23 cellular contexts compared by ENCODE assay signal in the genomic region with DNA sequence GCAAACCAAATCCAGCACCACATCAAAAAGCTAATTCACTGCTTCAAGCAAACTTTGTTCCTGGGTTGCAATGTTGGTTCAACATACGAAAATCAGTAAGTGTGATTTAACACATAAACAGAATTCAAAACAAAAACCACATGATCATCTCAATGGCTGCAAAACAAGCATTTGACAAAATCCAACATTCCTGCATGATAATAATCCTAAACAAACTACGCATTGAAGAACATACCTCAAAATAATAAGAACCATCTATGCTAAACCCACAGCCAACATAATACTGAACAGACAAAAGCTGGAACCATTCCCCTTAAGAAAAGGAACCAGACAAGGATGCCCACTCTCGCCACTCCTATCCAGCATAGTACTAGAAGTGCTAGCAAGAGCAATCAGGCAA. TPM values are rescaled to one million over a fixed set of nuclear protein-coding genes. Genes with fewer than 3 reads are reported as not detected.
DNase-seq lines count a peak whose midpoint lies in the region; FAIRE-seq and TF ChIP-seq lines count a peak whose summit lies in the region.
"Had no signal": no experiment of that assay in that cellular context is flagged by ENCODE, and none has a peak within 500 bp of the region (broad histone marks: within the 10 kb centered on the region; RNA-seq: fewer than 3 reads in every experiment).

No MANE protein-coding gene starts in this region.

- H3K9me3 Mint-ChIP-seq in CD8-positive, alpha-beta memory T cell: peaks cover 0 to 3% (median 0%) of the 10 kb centered on the region in 5 donors
- H3K9me3 Mint-ChIP-seq in H9 (no peaks in the 10 kb centered on the region), astrocyte (ENCODE audit: unreplicated experiment) (no peaks in the 10 kb centered on the region)
- peaks cover 12% of the 10 kb centered on the region for H3K9me3 Mint-ChIP-seq in T-helper 2 cell treated with Interferon-gamma antibody and Interleukin-4, amounts not matched to agents 5 μg/mL and 100 μg/mL, for 36 hours

- no peak for DNase-seq in CD8-positive, alpha-beta memory T cell
- no peak for DNase-seq in H9
- DNase-seq in astrocyte (ENCODE audit: low read depth): no peak
- DNase-seq in T-helper 2 cell treated with Interferon-gamma antibody and Interleukin-4, amounts not matched to agents 5 μg/mL and 100 μg/mL, for 36 hours (ENCODE audit: low spot score): no peak
- no peak for DNase-seq in NCI-H2081 (lab: John Stamatoyannopoulos, UW)
- DNase-seq in kidney glomerular epithelial cell (lab: John Stamatoyannopoulos, UW): no peak
- DNase-seq: DMS53, GDM1, GM23248, MG63, NCI-H1417, NCI-H187 treated with DMSO at 0.1 percent for 48 hours, NCI-H510A treated with DMSO at 0.1 percent for 48 hours, NCI-H748 treated with DMSO at 0.1 percent for 48 hours, PC-9, RPMI8226, SHP77, SW 1271 had no signal

- no peak overlapping the region for H2BK5ac ChIP-seq in H9 (ENCODE audit: insufficient read length, low read length)

- no peak overlapping the region for H2BK20ac ChIP-seq in H9 (ENCODE audit: low read depth, low read length, poor library complexity, severe bottlenecking)

- CTCF ChIA-PET in CD8-positive, alpha-beta memory T cell (lab: Charles Lee): no interaction called here

- H3K79me2 ChIP-seq in H9 (ENCODE audit: insufficient read depth, low read length): no peaks in the 10 kb centered on the region; the same call in 1 of the 2 replicates
- peaks cover 33% of the 10 kb centered on the region for H3K79me2 ChIP-seq in astrocyte (ENCODE audit: insufficient read depth, low read length)

- TF ChIP-seq CTCF in H9 (conservative IDR thresholded peaks at IDR 0.05) (no peak), astrocyte (IDR thresholded peaks at IDR 0.05; ENCODE audit: insufficient read depth, low read depth, low read length) (no peak)

- H3K4me1 ChIP-seq in CD8-positive, alpha-beta memory T cell (ENCODE audit: insufficient read depth, low read length): peaks cover 12% of the 10 kb centered on the region
- no peaks in the 10 kb centered on the region; the same call in 1 of the 2 replicates for H3K4me1 ChIP-seq in H9 (ENCODE audit: insufficient read depth, low read length)
- H3K4me1 ChIP-seq in astrocyte (ENCODE audit: insufficient read depth, low read length): peaks cover 3% of the 10 kb centered on the region
- peaks cover 22% of the 10 kb centered on the region; the same call in 1 of the 2 replicates for H3K4me1 ChIP-seq in iPS-20b (ENCODE audit: insufficient read depth, low read length)

- no CpG with 5 or more reads among the region's 3 CpGs for WGBS in H9 (ENCODE audit: extremely low coverage, insufficient read length, low lambda C conversion rate)

- H3K4me1 Mint-ChIP-seq in CD8-positive, alpha-beta memory T cell: peaks cover 58 to 79% (median 73%) of the 10 kb centered on the region in 3 donors
- H3K4me1 Mint-ChIP-seq in H9 (peaks cover 35 to 38% of the 10 kb centered on the region in 2 experiments), astrocyte (ENCODE audit: low read depth, unreplicated experiment) (peaks cover 13% of the 10 kb centered on the region)
- peaks cover 33% of the 10 kb centered on the region for H3K4me1 Mint-ChIP-seq in T-helper 2 cell treated with Interferon-gamma antibody and Interleukin-4, amounts not matched to agents 5 μg/mL and 100 μg/mL, for 36 hours (ENCODE audit: low read depth)

- no peak overlapping the region for H4K91ac ChIP-seq in H9 (ENCODE audit: insufficient read length, low read depth, low read length)

- no peak overlapping the region for H3K27ac ChIP-seq in CD8-positive, alpha-beta memory T cell (ENCODE audit: low read depth, low read length)
- H3K27ac ChIP-seq in H9 (ENCODE audit: insufficient read length, low read depth, low read length) (no peak overlapping the region), astrocyte (ENCODE audit: low read depth, low read length) (no peak overlapping the region), iPS-20b (ENCODE audit: low read length) (no peak overlapping the region)
- H3K27ac ChIP-seq: C4-2B, GM23248, PC-9, SK-N-MC had no signal

- no peak overlapping the region for H4K5ac ChIP-seq in H9 (ENCODE audit: insufficient read length, low read depth, low read length)

- no peak overlapping the region for H3K4me3 ChIP-seq in CD8-positive, alpha-beta memory T cell (ENCODE audit: low read length)
- H3K4me3 ChIP-seq in astrocyte (ENCODE audit: insufficient read depth, low read depth, low read length) (no peak overlapping the region), iPS-20b (ENCODE audit: low read length) (no peak overlapping the region)
- H3K4me3 ChIP-seq: GM23248, MG63, PC-9, SK-N-MC had no signal

- no peak overlapping the region for H2BK12ac ChIP-seq in H9 (ENCODE audit: insufficient read length, low read depth, low read length)

- no peak overlapping the region for H3K23ac ChIP-seq in H9 (ENCODE audit: insufficient read length, low read depth, low read length)

- no peaks in the 10 kb centered on the region for H4K20me1 ChIP-seq in H9 (ENCODE audit: control insufficient read depth, insufficient read depth, insufficient read length)
- H4K20me1 ChIP-seq in astrocyte (ENCODE audit: insufficient read depth, low read length): peaks cover 63% of the 10 kb centered on the region

- H2BK120ac ChIP-seq in H9 (ENCODE audit: low read depth, low read length, poor library complexity, severe bottlenecking): no peak overlapping the region

- H3K9ac ChIP-seq in H9 (ENCODE audit: extremely low read depth, insufficient read length, low read length) (no peak overlapping the region), astrocyte (ENCODE audit: low read length) (no peak overlapping the region), iPS-20b (ENCODE audit: low read depth, low read length) (0 out of 2 replicates have a peak overlapping the region, but pooled peaks have one; percentile 9)
- H3K9ac ChIP-seq: GM23248 had no signal

- H4K8ac ChIP-seq in H9 (replicated peaks; ENCODE audit: insufficient read length, low read depth, low read length): no peak overlapping the region

- peak; percentile 74 for FAIRE-seq in astrocyte (lab: Jason Lieb, UNC)
- FAIRE-seq: A204.1, D721Med had no signal

- H2AK5ac ChIP-seq in H9 (ENCODE audit: insufficient read length, low read length): no peak overlapping the region

- H3T11ph ChIP-seq in H9 (ENCODE audit: low read length): no peak overlapping the region

- H3K4me2 ChIP-seq in H9 (ENCODE audit: insufficient read depth, insufficient read length, low read length): no peak overlapping the region
- H3K4me2 ChIP-seq in astrocyte (ENCODE audit: low read length): no peak overlapping the region
- H3K4me2 ChIP-seq: PC-9 had no signal

- peak overlapping the region in 5 of 8 donors; percentile 7 to 52 (median 25) for H3K27ac Mint-ChIP-seq in CD8-positive, alpha-beta memory T cell
- peak overlapping the region; percentile 51 to 91 (median 66); a peak in 4 of 7 replicates for H3K27ac Mint-ChIP-seq in H9
- peak overlapping the region; percentile 55 for H3K27ac Mint-ChIP-seq in astrocyte (ENCODE audit: unreplicated experiment)
- H3K27ac Mint-ChIP-seq in T-helper 2 cell treated with Interferon-gamma antibody and Interleukin-4, amounts not matched to agents 5 μg/mL and 100 μg/mL, for 36 hours: no peak overlapping the region

- H2AFZ ChIP-seq in H9 (ENCODE audit: low read length): no peak overlapping the region
- H2AFZ ChIP-seq in astrocyte (ENCODE audit: low read depth, low read length): no peak overlapping the region
- H2AFZ ChIP-seq: GM23248, PC-9 had no signal

- no peaks in the 10 kb centered on the region for H3K9me3 ChIP-seq in CD8-positive, alpha-beta memory T cell (ENCODE audit: low read length)
- H3K9me3 ChIP-seq in H9 (ENCODE audit: control insufficient read depth, low read depth, low read length): no peaks in the 10 kb centered on the region
- no peaks in the 10 kb centered on the region for H3K9me3 ChIP-seq in astrocyte (ENCODE audit: insufficient read depth, low read depth, low read length)
- H3K9me3 ChIP-seq in iPS-20b (ENCODE audit: insufficient read depth, low read depth, low read length): no peaks in the 10 kb centered on the region

- no peaks in the 10 kb centered on the region for H3K27me3 ChIP-seq in CD8-positive, alpha-beta memory T cell (ENCODE audit: insufficient read depth, low read length, poor library complexity, severe bottlenecking)
- H3K27me3 ChIP-seq in H9 (ENCODE audit: insufficient read depth, low read length) (no peaks in the 10 kb centered on the region), astrocyte (ENCODE audit: insufficient read depth, low read length) (no peaks in the 10 kb centered on the region), iPS-20b (ENCODE audit: insufficient read depth, low read length) (no peaks in the 10 kb centered on the region)
- H3K27me3 ChIP-seq: MG63 had no signal

- no peak overlapping the region for H2BK15ac ChIP-seq in H9 (ENCODE audit: low read depth, low read length)

- no peak overlapping the region for H3K56ac ChIP-seq in H9 (ENCODE audit: insufficient read length, low read depth, low read length)

- no peak overlapping the region for H3K4ac ChIP-seq in H9 (ENCODE audit: low read depth, low read length)

- H3K18ac ChIP-seq in H9 (ENCODE audit: insufficient read length, low read depth, low read length): no peak overlapping the region

- H3K23me2 ChIP-seq in H9 (ENCODE audit: insufficient read length, low read depth, low read length, poor library complexity, severe bottlenecking): no peaks in the 10 kb centered on the region

- no peaks in the 10 kb centered on the region for H3K36me3 ChIP-seq in CD8-positive, alpha-beta memory T cell (ENCODE audit: insufficient read depth, low read length)
- H3K36me3 ChIP-seq in astrocyte (ENCODE audit: insufficient read depth, low read length): no peaks in the 10 kb centered on the region
- no peaks in the 10 kb centered on the region for H3K36me3 ChIP-seq in iPS-20b (ENCODE audit: insufficient read depth, low read depth, low read length)

- H3K27me3 Mint-ChIP-seq in CD8-positive, alpha-beta memory T cell: no peaks in the 10 kb centered on the region
- H3K27me3 Mint-ChIP-seq in H9 (ENCODE audit: low read depth): no peaks in the 10 kb centered on the region
- no peaks in the 10 kb centered on the region for H3K27me3 Mint-ChIP-seq in astrocyte (ENCODE audit: low read depth, unreplicated experiment)
- H3K27me3 Mint-ChIP-seq in T-helper 2 cell treated with Interferon-gamma antibody and Interleukin-4, amounts not matched to agents 5 μg/mL and 100 μg/mL, for 36 hours (ENCODE audit: low read depth): no peaks in the 10 kb centered on the region

- POLR2A ChIA-PET in CD8-positive, alpha-beta memory T cell (lab: Charles Lee): no interaction called here

- H3K79me1 ChIP-seq in H9 (ENCODE audit: insufficient read depth, low read depth, low read length, poor library complexity, severe bottlenecking): peaks cover 3% of the 10 kb centered on the region

- H3K36me3 Mint-ChIP-seq in CD8-positive, alpha-beta memory T cell: peaks cover 5 to 25% (median 18%) of the 10 kb centered on the region in 3 donors
- H3K36me3 Mint-ChIP-seq in H9 (ENCODE audit: insufficient read depth in 1 of 3, low read depth in 3 of 3) (peaks cover 0 to 3% (median 0%) of the 10 kb centered on the region in 3 experiments; a peak in 3 of 7 replicates), astrocyte (ENCODE audit: low read depth, unreplicated experiment) (peaks cover 5% of the 10 kb centered on the region)
- H3K36me3 Mint-ChIP-seq in T-helper 2 cell treated with Interferon-gamma antibody and Interleukin-4, amounts not matched to agents 5 μg/mL and 100 μg/mL, for 36 hours (ENCODE audit: low read depth): peaks cover 50% of the 10 kb centered on the region

- no peak overlapping the region for H3K14ac ChIP-seq in H9 (ENCODE audit: insufficient read depth, low read length)

- H3K4me3 Mint-ChIP-seq in CD8-positive, alpha-beta memory T cell: no peak overlapping the region
- H3K4me3 Mint-ChIP-seq in H9: peak overlapping the region in 1 of 2 experiments; percentile 11; a peak in 1 of 5 replicates
- H3K4me3 Mint-ChIP-seq in astrocyte (ENCODE audit: unreplicated experiment): no peak overlapping the region
- H3K4me3 Mint-ChIP-seq in T-helper 2 cell treated with Interferon-gamma antibody and Interleukin-4, amounts not matched to agents 5 μg/mL and 100 μg/mL, for 36 hours: no peak overlapping the region

RNA-seq across cellular contexts. Expression of a gene that starts 49.9 kb away (rescaled TPM):
- 10 to 100 TPM; 20.7 to 22.3 TPM for total RNA-seq in CD8-positive, alpha-beta memory T cell
- polyA plus RNA-seq in CD8-positive, alpha-beta memory T cell: 16.0 TPM
- total RNA-seq in H9 (2021) (20.5 and 20.8 TPM in 2 replicates), astrocyte (16.0 and 16.4 TPM in 2 replicates)
